13 cellular contexts compared by ENCODE assay signal in genomic region chr16:56048425-56049100, GRCh38.
A peak's percentile ranks its signal among the peaks of the same experiment; 100 is the strongest.
DNase-seq lines count a peak whose midpoint lies in the region; ATAC-seq and TF ChIP-seq lines count a peak whose summit lies in the region.
"Had no signal": no experiment of that assay in that cellular context is flagged by ENCODE, and none has a peak within 500 bp of the region (broad histone marks: within the 10 kb centered on the region; RNA-seq: fewer than 3 reads in every experiment).

No MANE protein-coding gene starts in this region.

- DNase-seq in medulla oblongata (ENCODE audit: extremely low spot score) (peak; percentile 67), NCI-H2227 (lab: John Stamatoyannopoulos, UW; ENCODE audit: unreplicated experiment) (no peak), GOT3 (lab: John Stamatoyannopoulos, UW) (no peak), dorsolateral prefrontal cortex (no peak)
- no peak for DNase-seq in activated CD8-positive, alpha-beta memory T cell treated with anti-CD3 and anti-CD28 coated beads, Interleukin-2, amount 50 U/mL, for 4 hours
- DNase-seq: effector CD8-positive, alpha-beta T cell; islet precursor cell; Peyer's patch; right lobe of liver had no signal

- no peak overlapping the region for H3K27ac ChIP-seq in dorsolateral prefrontal cortex
- H3K27ac ChIP-seq: KMS-11, Peyer's patch, right lobe of liver had no signal

- no peaks in the 10 kb centered on the region for H3K27me3 ChIP-seq in dorsolateral prefrontal cortex
- H3K27me3 ChIP-seq: Peyer's patch, right lobe of liver had no signal

- intact Hi-C loops in dorsolateral prefrontal cortex (cut with DNase I): loop anchor here in 1 of 2 donors (10.0 kb wide), 1 partner anchor 266 kb away; no protein-coding TSS in a partner anchor

- peak; percentile 78 for ATAC-seq in GM18873 (IDR thresholded peaks at IDR 0.05; ENCODE audit: low FRiP score, unreplicated experiment)
- ATAC-seq in HG02588 (IDR thresholded peaks at IDR 0.05; ENCODE audit: unreplicated experiment): peak; percentile 59
- ATAC-seq in HG03571 (IDR thresholded peaks at IDR 0.05; ENCODE audit: unreplicated experiment): peak; percentile 88

- TF ChIP-seq CTCF in dorsolateral prefrontal cortex (IDR thresholded peaks at IDR 0.05 in 54 of 56, conservative IDR thresholded peaks at IDR 0.05 in 2 of 56; ENCODE audit: low read depth in 1 of 56, partially characterized antibody in 56 of 56): no peak

- H3K4me3 ChIP-seq in dorsolateral prefrontal cortex: no peak overlapping the region
- H3K4me3 ChIP-seq: Peyer's patch, right lobe of liver had no signal
